ENCODE assay signal across 12 cellular contexts in genomic region chr6:43268782-43269272, GRCh38. TPM values are rescaled to one million over a fixed set of nuclear protein-coding genes. Genes with fewer than 3 reads are reported as not detected.
DNase-seq lines count a peak whose midpoint lies in the region; ATAC-seq and TF ChIP-seq lines count a peak whose summit lies in the region.
"Had no signal": no experiment of that assay in that cellular context is flagged by ENCODE, and none has a peak within 500 bp of the region (broad histone marks: within the 10 kb centered on the region; RNA-seq: fewer than 3 reads in every experiment).

No MANE protein-coding gene starts in this region.

- WGBS in neuronal stem cell (ENCODE audit: extremely low coverage in 2 of 2, insufficient read length in 2 of 2, insufficient replicate concordance in 1 of 2), 2 donors: no CpG with 5 or more reads among the region's 10 CpGs

- no peak overlapping the region for H2AK5ac ChIP-seq in neuronal stem cell (ENCODE audit: low read depth, low read length)

- peak overlapping the region; percentile 20 for H2BK5ac ChIP-seq in neuronal stem cell (ENCODE audit: low read length)

- H3K79me2 ChIP-seq in OCI-LY3 (ENCODE audit: low read length): no peaks in the 10 kb centered on the region

- H3K4me3 ChIP-seq in OCI-LY3 (ENCODE audit: low read length) (peak overlapping the region; percentile 74), neuronal stem cell (ENCODE audit: low read length in 2 of 2) (no peak overlapping the region)

- H2BK120ac ChIP-seq in neuronal stem cell (ENCODE audit: low read depth, low read length): no peak overlapping the region

- H3K14ac ChIP-seq in neuronal stem cell (ENCODE audit: low read length): no peak overlapping the region

- peak overlapping the region; percentile 85 for H3K4me2 ChIP-seq in OCI-LY3 (ENCODE audit: low read length)
- no peak overlapping the region for H3K4me2 ChIP-seq in neuronal stem cell (ENCODE audit: insufficient read depth, low read length, poor library complexity, severe bottlenecking)

- ATAC-seq in CD4-positive, alpha-beta T cell (ENCODE audit: poor library complexity): no peak
- ATAC-seq in effector memory CD8-positive, alpha-beta T cell (replicated peaks): no peak

- peak overlapping the region; percentile 49; the same call in 1 of the 2 replicates for H3K9ac ChIP-seq in OCI-LY3 (ENCODE audit: low read length)
- H3K9ac ChIP-seq in neuronal stem cell (ENCODE audit: low read depth, low read length, poor library complexity): no peak overlapping the region

- peaks cover 10% of the 10 kb centered on the region for H3K27me3 Mint-ChIP-seq in CD4-positive, alpha-beta T cell
- H3K27me3 Mint-ChIP-seq in effector memory CD8-positive, alpha-beta T cell: peaks cover 0 to 19% of the 10 kb centered on the region in 2 donors

- no peak overlapping the region for H2BK15ac ChIP-seq in neuronal stem cell (ENCODE audit: low read length)

- no peak overlapping the region for H3K27ac Mint-ChIP-seq in CD4-positive, alpha-beta T cell
- H3K27ac Mint-ChIP-seq in effector memory CD8-positive, alpha-beta T cell: no peak overlapping the region

- no peak overlapping the region for H3K27ac ChIP-seq in CD4-positive, alpha-beta T cell (ENCODE audit: low read depth, low read length)
- no peak overlapping the region for H3K27ac ChIP-seq in OCI-LY3 (ENCODE audit: low read length)
- H3K27ac ChIP-seq in neuronal stem cell (replicated peaks; ENCODE audit: low read length): no peak overlapping the region
- H3K27ac ChIP-seq: upper lobe of left lung had no signal

- no peaks in the 10 kb centered on the region for H3K36me3 Mint-ChIP-seq in CD4-positive, alpha-beta T cell (ENCODE audit: low read depth)
- peaks cover 3% of the 10 kb centered on the region for H3K36me3 Mint-ChIP-seq in effector memory CD8-positive, alpha-beta T cell (ENCODE audit: insufficient read depth)

- no peak overlapping the region for H3K4ac ChIP-seq in neuronal stem cell (ENCODE audit: low read length)

- H4K91ac ChIP-seq in neuronal stem cell (ENCODE audit: low read depth, low read length, poor library complexity): no peak overlapping the region

- H3K18ac ChIP-seq in neuronal stem cell (ENCODE audit: low read length): no peak overlapping the region

- no peaks in the 10 kb centered on the region for H3K9me3 ChIP-seq in CD4-positive, alpha-beta T cell (ENCODE audit: control insufficient read depth, low read length)
- no peaks in the 10 kb centered on the region for H3K9me3 ChIP-seq in OCI-LY3 (ENCODE audit: insufficient read depth, low read length)
- no peaks in the 10 kb centered on the region for H3K9me3 ChIP-seq in neuronal stem cell (replicated peaks in 1 of 2; ENCODE audit: control insufficient read depth in 2 of 2, insufficient read depth in 1 of 2, low read depth in 1 of 2, low read length in 2 of 2)
- H3K9me3 ChIP-seq: left lung, upper lobe of left lung had no signal

- H3K4me1 Mint-ChIP-seq in CD4-positive, alpha-beta T cell (ENCODE audit: low read depth): peaks cover 14% of the 10 kb centered on the region
- peaks cover 7 to 10% of the 10 kb centered on the region in 2 donors for H3K4me1 Mint-ChIP-seq in effector memory CD8-positive, alpha-beta T cell (ENCODE audit: low read depth in 2 of 2)

- CTCF ChIA-PET in CD4-positive, alpha-beta T cell (lab: Charles Lee): interaction anchor here (1.0 to 1.2 kb wide), 3 partner anchors 7 to 129 kb away, joined by 3 read pairs; partner anchors contain the start of gene DNPH1

- H4K20me1 ChIP-seq in OCI-LY3 (ENCODE audit: insufficient read depth, low read length): no peaks in the 10 kb centered on the region

- no peak for TF ChIP-seq CTCF in CD4-positive, alpha-beta T cell (IDR thresholded peaks at IDR 0.05)
- no peak for TF ChIP-seq CTCF in OCI-LY3 (IDR thresholded peaks at IDR 0.05; ENCODE audit: low read depth, low read length)

- H3K9me3 Mint-ChIP-seq in CD4-positive, alpha-beta T cell: no peaks in the 10 kb centered on the region
- no peaks in the 10 kb centered on the region for H3K9me3 Mint-ChIP-seq in effector memory CD8-positive, alpha-beta T cell

- peak overlapping the region; percentile 25 for H3K23ac ChIP-seq in neuronal stem cell (ENCODE audit: low read depth, low read length, poor library complexity)

- POLR2A ChIA-PET in CD4-positive, alpha-beta T cell (lab: Charles Lee): interaction anchor here (1.1 to 1.6 kb wide), 2 partner anchors 101 to 115 kb away, joined by 3 to 5 read pairs; partner anchors contain the start of gene ZNF318

- peak overlapping the region; percentile 62 for H3K4me3 Mint-ChIP-seq in CD4-positive, alpha-beta T cell
- H3K4me3 Mint-ChIP-seq in effector memory CD8-positive, alpha-beta T cell: peak overlapping the region; percentile 73 to 79

- no peaks in the 10 kb centered on the region for H3K27me3 ChIP-seq in CD4-positive, alpha-beta T cell (ENCODE audit: control insufficient read depth, insufficient read depth, low read length)
- H3K27me3 ChIP-seq in OCI-LY3 (ENCODE audit: low read depth, low read length): peaks cover 9% of the 10 kb centered on the region; the same call in 1 of the 2 replicates
- peaks cover 0 to 7% (median 4%) of the 10 kb centered on the region in 3 experiments for H3K27me3 ChIP-seq in neuronal stem cell (ENCODE audit: control insufficient read depth in 3 of 3, insufficient read depth in 3 of 3, low read depth in 1 of 3, low read length in 3 of 3)

- peak overlapping the region; percentile 54; the same call in 1 of the 2 replicates for H2AFZ ChIP-seq in OCI-LY3 (ENCODE audit: low read depth, low read length)
- H2AFZ ChIP-seq in neuronal stem cell (ENCODE audit: low read length): no peak overlapping the region

- no peak overlapping the region for H2BK12ac ChIP-seq in neuronal stem cell (ENCODE audit: low read length)

- H3K36me3 ChIP-seq in OCI-LY3 (replicated peaks; ENCODE audit: low read depth, low read length): no peaks in the 10 kb centered on the region
- no peaks in the 10 kb centered on the region for H3K36me3 ChIP-seq in neuronal stem cell (replicated peaks in 1 of 2; ENCODE audit: control insufficient read depth in 2 of 2, insufficient read depth in 2 of 2, low read length in 2 of 2)
- H3K36me3 ChIP-seq: left lung, upper lobe of left lung had no signal

- H4K8ac ChIP-seq in neuronal stem cell (ENCODE audit: low read depth, low read length): no peak overlapping the region

- H3K79me1 ChIP-seq in neuronal stem cell (ENCODE audit: low read depth, low read length): no peaks in the 10 kb centered on the region

- H3K4me1 ChIP-seq in OCI-LY3 (ENCODE audit: low read length) (peaks cover 52% of the 10 kb centered on the region), neuronal stem cell (ENCODE audit: control insufficient read depth in 2 of 2, insufficient read depth in 1 of 2, low read depth in 1 of 2, low read length in 2 of 2) (peaks cover 14 to 18% of the 10 kb centered on the region in 2 donors)

- intact Hi-C loops in CD4-positive, alpha-beta T cell (cut with DNase I, micrococcal nuclease): loop anchor here in 1 of 2 experiments (5.0 kb wide), 1 partner anchor 68 kb away; no protein-coding TSS in a partner anchor

- no peak for DNase-seq in CD4-positive, alpha-beta T cell
- DNase-seq in effector memory CD8-positive, alpha-beta T cell: no peak
- DNase-seq in neuronal stem cell (ENCODE audit: low spot score) (no peak), retina (no peak), glomerular visceral epithelial cell (ENCODE audit: extremely low spot score) (no peak), NCI-H2107 treated with DMSO at 0.1 percent for 48 hours (lab: John Stamatoyannopoulos, UW; ENCODE audit: unreplicated experiment) (no peak), DMS153 (lab: John Stamatoyannopoulos, UW) (no peak)
- DNase-seq: left lung, NCI-H2107 had no signal

RNA-seq across cellular contexts. Expression of gene TTBK1, which starts 25.5 kb away (rescaled TPM):
- total RNA-seq in CD4-positive, alpha-beta T cell: not detected
- polyA plus RNA-seq in neuronal stem cell (2013, experiment 1 of 2): 1.5 TPM
- polyA plus RNA-seq in neuronal stem cell (2013, experiment 2 of 2): 1.5 TPM
- total RNA-seq: H4 had no signal

RNA-seq across cellular contexts. Expression of gene SLC22A7, which starts 29.2 kb away (rescaled TPM):
- not detected for total RNA-seq in CD4-positive, alpha-beta T cell
- 0.01 TPM for polyA plus RNA-seq in neuronal stem cell (2013, experiment 1 of 2)
- polyA plus RNA-seq in neuronal stem cell (2013, experiment 2 of 2): not detected
- total RNA-seq: H4, left lung, upper lobe of left lung had no signal

RNA-seq across cellular contexts. Expression of gene DNPH1, which starts 39.5 kb away (rescaled TPM):
- total RNA-seq in CD4-positive, alpha-beta T cell: 10 to 100 TPM; 27.3 to 30.6 TPM
- 110 TPM for polyA plus RNA-seq in neuronal stem cell (2013, experiment 1 of 2)
- polyA plus RNA-seq in neuronal stem cell (2013, experiment 2 of 2): 110 TPM

RNA-seq across cellular contexts. Expression of gene CRIP3, which starts 39.8 kb away (rescaled TPM):
- total RNA-seq in CD4-positive, alpha-beta T cell: 1 to 10 TPM; 1.8 to 2.0 TPM
- polyA plus RNA-seq in neuronal stem cell (2013, experiment 1 of 2): 25.5 TPM
- 24.5 TPM for polyA plus RNA-seq in neuronal stem cell (2013, experiment 2 of 2)
- total RNA-seq: H4 had no signal
